In genomic region chr10:79981673-79982485, GRCh38 we compare ENCODE assay signal across 8 cellular contexts. TPM values are rescaled to one million over a fixed set of nuclear protein-coding genes. Genes with fewer than 3 reads are reported as not detected.
A peak's percentile ranks its signal among the peaks of the same experiment; 100 is the strongest.
DNase-seq lines count a peak whose midpoint lies in the region; ATAC-seq and TF ChIP-seq lines count a peak whose summit lies in the region.

No MANE protein-coding gene starts in this region.

- no peaks in the 10 kb centered on the region for H3K36me3 ChIP-seq in mucosa of descending colon (ENCODE audit: low read depth)

- TF ChIP-seq CTCF in LNCaP clone FGC (IDR thresholded peaks at IDR 0.05; ENCODE audit: control insufficient read depth, extremely low read depth, insufficient read depth) (no peak), mucosa of descending colon (IDR thresholded peaks at IDR 0.05) (no peak)

- peaks cover 3% of the 10 kb centered on the region for H3K4me1 ChIP-seq in mucosa of descending colon (ENCODE audit: low read depth)

- DNase-seq in EL (peak; percentile 56), LNCaP clone FGC (ENCODE audit: low read depth) (no peak), T1000 (lab: John Stamatoyannopoulos, UW) (peak; percentile 26), mucosa of descending colon (peak; percentile 60 to 73 (median 61)), ureter (ENCODE audit: low spot score) (peak; percentile 55), GM19240 (ENCODE audit: insufficient read length, low spot score) (no peak)

- ATAC-seq in esophagus mucosa (peak; percentile 82), mucosa of descending colon (peak; percentile 89), HG03354 (IDR thresholded peaks at IDR 0.05; ENCODE audit: poor library complexity, severe bottlenecking, unreplicated experiment) (no peak)

- intact Hi-C loops in mucosa of descending colon (cut with DNase I, micrococcal nuclease): no loop called here

- H3K9me3 ChIP-seq in mucosa of descending colon: no peaks in the 10 kb centered on the region

- H3K4me3 ChIP-seq in LNCaP clone FGC (ENCODE audit: low read depth, low read length): peak overlapping the region; percentile 58
- H3K4me3 ChIP-seq in mucosa of descending colon: peak overlapping the region; percentile 22

RNA-seq across cellular contexts. Expression of gene SFTPD, which starts 33.0 kb away (rescaled TPM):
- 2.0 TPM for total RNA-seq in esophagus mucosa
- under 1 TPM in 1 of 3 donors, not detected in 2; 0.35 TPM for total RNA-seq in mucosa of descending colon
- total RNA-seq in ureter: 0.89 TPM

Comparison
In these comparisons a context has a peak if more than half of its experiments do, and no peak if none do; other contexts are left out.
1. DNase-seq: peak in EL (single experiment), T1000 (single experiment), mucosa of descending colon (3 of 3) and ureter (single experiment); none in LNCaP clone FGC (single experiment) and GM19240 (single experiment).